8 cellular contexts compared by ENCODE assay signal in genomic region chr6:110814488-110815259, GRCh38. TPM values are rescaled to one million over a fixed set of nuclear protein-coding genes. Genes with fewer than 3 reads are reported as not detected.
DNase-seq lines count a peak whose midpoint lies in the region; ATAC-seq lines count a peak whose summit lies in the region.

No MANE protein-coding gene starts in this region.

- peaks cover 19% of the 10 kb centered on the region for H3K36me3 Mint-ChIP-seq in effector memory CD8-positive, alpha-beta T cell (ENCODE audit: insufficient read depth)

- H3K4me2 ChIP-seq in mesendoderm (ENCODE audit: low read length), result peak overlapping the region; percentile 56

- DNase-seq in NCI-H2081 (lab: John Stamatoyannopoulos, UW) (peak; percentile 9 to 26), NCI-H2081 treated with DMSO at 0.1 percent for 48 hours (lab: John Stamatoyannopoulos, UW) (no peak), NCI-H345 treated with DMSO at 0.1 percent for 48 hours (lab: John Stamatoyannopoulos, UW; ENCODE audit: unreplicated experiment) (peak; percentile 55), mesendoderm (peak; percentile 59)
- DNase-seq in activated CD8-positive, alpha-beta memory T cell treated with anti-CD3 and anti-CD28 coated beads for 48 hours (ENCODE audit: low read depth in 2 of 3, low spot score in 2 of 3), result peak; percentile 37 to 41 (median 38)
- peak; percentile 42 to 51 (median 43) for DNase-seq in effector memory CD8-positive, alpha-beta T cell
- DNase-seq in stimulated activated CD8-positive, alpha-beta memory T cell treated with anti-CD3 and anti-CD28 coated beads, Interleukin-15, amount 100 ng/mL, for 24 hours (ENCODE audit: low read depth), result peak; percentile 22

- H3K27ac ChIP-seq in mesendoderm (ENCODE audit: low read depth, low read length), result peak overlapping the region; percentile 89

- no peaks in the 10 kb centered on the region for H3K27me3 ChIP-seq in mesendoderm (ENCODE audit: insufficient read depth, low read length, poor library complexity)

- peak overlapping the region; percentile 57 for H3K4ac ChIP-seq in mesendoderm (ENCODE audit: low read depth, low read length)

- peak overlapping the region; percentile 94 to 99 for H3K4me3 Mint-ChIP-seq in effector memory CD8-positive, alpha-beta T cell

- H2BK120ac ChIP-seq in mesendoderm (ENCODE audit: low read depth, low read length), result no peak overlapping the region

- H3K9ac ChIP-seq in mesendoderm (ENCODE audit: low read length), result peak overlapping the region; percentile 96

- H3K79me1 ChIP-seq in mesendoderm (ENCODE audit: low read length), result peaks cover 6% of the 10 kb centered on the region

- peaks cover 10% of the 10 kb centered on the region for H3K79me2 ChIP-seq in mesendoderm (ENCODE audit: control insufficient read depth, insufficient read depth, low read length)

- H3K36me3 ChIP-seq in mesendoderm (ENCODE audit: control insufficient read depth, insufficient read depth, low read length), result no peaks in the 10 kb centered on the region

- H3K27me3 Mint-ChIP-seq in effector memory CD8-positive, alpha-beta T cell, result no peaks in the 10 kb centered on the region

- H3K9me3 Mint-ChIP-seq in effector memory CD8-positive, alpha-beta T cell, result no peaks in the 10 kb centered on the region

- H3K4me1 ChIP-seq in mesendoderm (ENCODE audit: control insufficient read depth, low read depth, low read length), result no peaks in the 10 kb centered on the region

- no peak overlapping the region for H4K8ac ChIP-seq in mesendoderm (ENCODE audit: low read depth, low read length)

- peak overlapping the region; percentile 70 for H2BK5ac ChIP-seq in mesendoderm (ENCODE audit: low read length)

- H3K23ac ChIP-seq in mesendoderm (ENCODE audit: low read length), result peak overlapping the region; percentile 94

- no peak overlapping the region for H2AK5ac ChIP-seq in mesendoderm (ENCODE audit: low read length)

- no CpG with 5 or more reads among the region's 100 CpGs for WGBS in mesendoderm (ENCODE audit: extremely low coverage, insufficient coverage, low lambda C conversion rate)

- H3K56ac ChIP-seq in mesendoderm (ENCODE audit: low read length), result peak overlapping the region; percentile 99

- H4K5ac ChIP-seq in mesendoderm (ENCODE audit: low read length), result no peak overlapping the region

- peak overlapping the region; percentile 89 for H3K18ac ChIP-seq in mesendoderm (ENCODE audit: low read length)

- H2BK15ac ChIP-seq in mesendoderm (replicated peaks; ENCODE audit: low read depth), result no peak overlapping the region

- peak overlapping the region; percentile 97 for H3K4me3 ChIP-seq in mesendoderm (ENCODE audit: low read length)

- peaks cover 16 to 20% of the 10 kb centered on the region in 2 donors for H3K4me1 Mint-ChIP-seq in effector memory CD8-positive, alpha-beta T cell (ENCODE audit: low read depth in 2 of 2)

- H3K27ac Mint-ChIP-seq in effector memory CD8-positive, alpha-beta T cell, result peak overlapping the region; percentile 97

- ATAC-seq in HG02943 (IDR thresholded peaks at IDR 0.05; ENCODE audit: low read depth, unreplicated experiment), result peak; percentile 9
- no peak for ATAC-seq in effector memory CD8-positive, alpha-beta T cell (replicated peaks)

RNA-seq across cellular contexts. Expression of gene CDK19, which starts 0.6 kb away (rescaled TPM):
- 1.9 TPM for polyA plus RNA-seq in mesendoderm (2013, experiment 1 of 2)
- 2.3 TPM for polyA plus RNA-seq in mesendoderm (2013, experiment 2 of 2)

RNA-seq across cellular contexts. Expression of gene AMD1, which starts 59.9 kb away (rescaled TPM):
- polyA plus RNA-seq in mesendoderm (2013, experiment 1 of 2), result 228 TPM
- polyA plus RNA-seq in mesendoderm (2013, experiment 2 of 2), result 227 TPM
